18 cellular contexts compared by ENCODE assay signal in genomic region chr14:24427537-24428508, GRCh38. TPM values are rescaled to one million over a fixed set of nuclear protein-coding genes. Genes with fewer than 3 reads are reported as not detected.
DNase-seq lines count a peak whose midpoint lies in the region; ATAC-seq, FAIRE-seq and TF ChIP-seq lines count a peak whose summit lies in the region.
"Had no signal": no experiment of that assay in that cellular context is flagged by ENCODE, and none has a peak within 500 bp of the region (broad histone marks: within the 10 kb centered on the region; RNA-seq: fewer than 3 reads in every experiment).

No MANE protein-coding gene starts in this region.

- POLR2A ChIA-PET in activated CD4-positive, alpha-beta T cell treated with anti-CD3 and anti-CD28 coated beads for 36 hours (lab: Charles Lee) = interaction anchor here (0.5 to 0.6 kb wide), 2 partner anchors 228 to 816 kb away, joined by 3 read pairs; no protein-coding TSS in a partner anchor
- POLR2A ChIA-PET in activated B cell treated with CpG ODN at 0.5 μM for 24 hours (lab: Charles Lee) = interaction anchor here (0.6 to 5.6 kb wide), 2 partner anchors 61 to 294 kb away, joined by 5 to 257 read pairs; partner anchors contain the start of gene NFATC4

- no peaks in the 10 kb centered on the region for H3K9me3 ChIP-seq in small intestine (ENCODE audit: control insufficient read depth, low read depth)
- H3K9me3 ChIP-seq: neutrophil, tibial artery had no signal

- TF ChIP-seq CTCF in activated B cell treated with CpG ODN at 0.5 μM for 24 hours (IDR thresholded peaks at IDR 0.05) = no peak

- WGBS in small intestine, 3 donors = 49 to 77% (median 51%) methylated on average over 12 to 18 of the region's 18 CpGs

- H3K4me3 ChIP-seq in small intestine (ENCODE audit: low read depth in 1 of 2, low read length in 2 of 2) = peak overlapping the region in 1 of 2 donors; percentile 53
- H3K4me3 ChIP-seq: cardiac muscle cell, smooth muscle cell, tibial artery had no signal

- peaks cover 38% of the 10 kb centered on the region for H3K4me1 Mint-ChIP-seq in activated CD4-positive, alpha-beta T cell treated with anti-CD3 and anti-CD28 coated beads for 36 hours
- peaks cover 24% of the 10 kb centered on the region for H3K4me1 Mint-ChIP-seq in activated B cell treated with CpG ODN at 0.5 μM for 24 hours

- no peaks in the 10 kb centered on the region for H3K27me3 Mint-ChIP-seq in activated CD4-positive, alpha-beta T cell treated with anti-CD3 and anti-CD28 coated beads for 36 hours
- no peaks in the 10 kb centered on the region for H3K27me3 Mint-ChIP-seq in activated B cell treated with CpG ODN at 0.5 μM for 24 hours

- intact Hi-C loops in activated CD4-positive, alpha-beta T cell treated with anti-CD3 and anti-CD28 coated beads for 36 hours (cut with DNase I, micrococcal nuclease) = no loop called here
- intact Hi-C loops in activated B cell treated with CpG ODN at 0.5 μM for 24 hours (cut with micrococcal nuclease) = no loop called here

- peak overlapping the region; percentile 17 for H3K4me3 Mint-ChIP-seq in activated CD4-positive, alpha-beta T cell treated with anti-CD3 and anti-CD28 coated beads for 36 hours
- H3K4me3 Mint-ChIP-seq in activated B cell treated with CpG ODN at 0.5 μM for 24 hours = no peak overlapping the region

- no peak for DNase-seq in activated CD4-positive, alpha-beta T cell treated with anti-CD3 and anti-CD28 coated beads for 36 hours
- no peak for DNase-seq in activated CD4-positive, alpha-beta T cell treated with anti-CD3 and anti-CD28 coated beads, Interleukin-2, amount 50 U/mL, for 4 hours
- DNase-seq in activated B cell treated with CpG ODN at 0.5 μM for 24 hours (no peak), left lobe of liver (ENCODE audit: low spot score) (peak; percentile 81), small intestine (peak; percentile 63), iPS-NIHi11 (ENCODE audit: low spot score) (no peak), OCI-M1 (lab: John Stamatoyannopoulos, UW) (no peak)
- DNase-seq: glutamatergic neuron, left cardiac atrium, NCI-H526 treated with DMSO at 0.1 percent for 48 hours, tibial artery had no signal

- H3K27ac ChIP-seq in small intestine (ENCODE audit: low read depth in 1 of 2, low read length in 1 of 2) = peak overlapping the region; percentile 87 to 89
- H3K27ac ChIP-seq: cardiac muscle cell, neutrophil had no signal

- FAIRE-seq in small intestine (lab: Jason Lieb, UNC) = no peak
- FAIRE-seq: A204.1, D721Med, TTC549 had no signal

- H3K27me3 ChIP-seq in small intestine (ENCODE audit: control insufficient read depth in 2 of 2, insufficient read depth in 2 of 2, low read length in 2 of 2) = no peaks in the 10 kb centered on the region
- H3K27me3 ChIP-seq: cardiac muscle cell, neutrophil, tibial artery had no signal

- H3K36me3 Mint-ChIP-seq in activated CD4-positive, alpha-beta T cell treated with anti-CD3 and anti-CD28 coated beads for 36 hours (ENCODE audit: low read depth) = peaks cover 17% of the 10 kb centered on the region
- H3K36me3 Mint-ChIP-seq in activated B cell treated with CpG ODN at 0.5 μM for 24 hours (ENCODE audit: low read depth) = peaks cover 18% of the 10 kb centered on the region

- no peaks in the 10 kb centered on the region for H3K36me3 ChIP-seq in small intestine (ENCODE audit: control insufficient read depth in 2 of 2, insufficient read depth in 2 of 2, low read length in 2 of 2)

- no peak for ATAC-seq in activated CD4-positive, alpha-beta T cell treated with anti-CD3 and anti-CD28 coated beads for 36 hours
- no peak for ATAC-seq in activated B cell treated with CpG ODN at 0.5 μM for 24 hours (ENCODE audit: low read depth)
- ATAC-seq in left lobe of liver = peak; percentile 14
- no peak for ATAC-seq in GM19351 (IDR thresholded peaks at IDR 0.05; ENCODE audit: unreplicated experiment)
- ATAC-seq: left cardiac atrium had no signal

- no peaks in the 10 kb centered on the region for H3K9me3 Mint-ChIP-seq in activated CD4-positive, alpha-beta T cell treated with anti-CD3 and anti-CD28 coated beads for 36 hours (ENCODE audit: low read depth)
- no peaks in the 10 kb centered on the region for H3K9me3 Mint-ChIP-seq in activated B cell treated with CpG ODN at 0.5 μM for 24 hours

- H3K4me1 ChIP-seq in small intestine (ENCODE audit: control insufficient read depth in 2 of 2, insufficient read depth in 1 of 2, low read depth in 1 of 2, low read length in 1 of 2) = peaks cover 9 to 14% of the 10 kb centered on the region in 2 donors

- CTCF ChIA-PET in activated CD4-positive, alpha-beta T cell treated with anti-CD3 and anti-CD28 coated beads for 36 hours (lab: Charles Lee) = interaction anchor here (0.6 to 7.5 kb wide), 7 partner anchors 9 to 119 kb away, joined by 3 to 201 read pairs (median 5); partner anchors contain the start of genes ADCY4 and CIDEB
- CTCF ChIA-PET in activated B cell treated with CpG ODN at 0.5 μM for 24 hours (lab: Charles Lee) = interaction anchor here (0.8 to 2.3 kb wide), 3 partner anchors 9 to 94 kb away, joined by 3 to 9 read pairs (median 3); no protein-coding TSS in a partner anchor

- H3K27ac Mint-ChIP-seq in activated CD4-positive, alpha-beta T cell treated with anti-CD3 and anti-CD28 coated beads for 36 hours = no peak overlapping the region
- peak overlapping the region; percentile 50 for H3K27ac Mint-ChIP-seq in activated B cell treated with CpG ODN at 0.5 μM for 24 hours

RNA-seq across cellular contexts. Expression of gene CBLN3, which starts 1.6 kb away (rescaled TPM):
- total RNA-seq in activated CD4-positive, alpha-beta T cell treated with anti-CD3 and anti-CD28 coated beads for 36 hours = 10 to 100 TPM; 11.6 to 12.2 TPM
- total RNA-seq in activated B cell treated with CpG ODN at 0.5 μM for 24 hours (56.0 and 61.1 TPM in 2 replicates), left lobe of liver (1.4 TPM)
- polyA plus RNA-seq in small intestine = 1 to 10 TPM in 1 of 3 donors, under 1 TPM in 1, not detected in 1; 0.27 to 1.9 TPM

RNA-seq across cellular contexts. Expression of gene KHNYN, which starts 1.9 kb away (rescaled TPM):
- total RNA-seq in activated CD4-positive, alpha-beta T cell treated with anti-CD3 and anti-CD28 coated beads for 36 hours = 10 to 100 TPM; 50.6 to 58.1 TPM
- total RNA-seq in activated B cell treated with CpG ODN at 0.5 μM for 24 hours (121 and 130 TPM in 2 replicates), left lobe of liver (29.3 TPM)
- polyA plus RNA-seq in small intestine = 10 to 100 TPM; 21.3 to 41.9 (median 30.9) TPM

RNA-seq across cellular contexts. Expression of gene SDR39U1, which starts 14.8 kb away (rescaled TPM):
- 10 to 100 TPM; 40.9 to 47.8 TPM for total RNA-seq in activated CD4-positive, alpha-beta T cell treated with anti-CD3 and anti-CD28 coated beads for 36 hours
- total RNA-seq in activated B cell treated with CpG ODN at 0.5 μM for 24 hours (70.6 and 80.0 TPM in 2 replicates), left lobe of liver (32.4 TPM)
- 10 to 100 TPM; 49.7 to 52.6 (median 50.7) TPM for polyA plus RNA-seq in small intestine

RNA-seq across cellular contexts. Expression of gene NYNRIN, which starts 29.0 kb away (rescaled TPM):
- total RNA-seq in activated CD4-positive, alpha-beta T cell treated with anti-CD3 and anti-CD28 coated beads for 36 hours = under 1 TPM; 0.07 to 0.16 TPM
- total RNA-seq in activated B cell treated with CpG ODN at 0.5 μM for 24 hours = 0.02 and 0.04 TPM in 2 replicates
- 2.3 TPM for total RNA-seq in left lobe of liver
- 1 to 10 TPM in 1 of 3 donors, under 1 TPM in 2; 0.22 to 7.2 (median 0.54) TPM for polyA plus RNA-seq in small intestine

RNA-seq across cellular contexts. Expression of gene NFATC4, which starts 59.8 kb away (rescaled TPM):
- under 1 TPM; 0.11 to 0.30 TPM for total RNA-seq in activated CD4-positive, alpha-beta T cell treated with anti-CD3 and anti-CD28 coated beads for 36 hours
- total RNA-seq in activated B cell treated with CpG ODN at 0.5 μM for 24 hours (9.4 and 11.2 TPM in 2 replicates), left lobe of liver (1.4 TPM)
- 10 to 100 TPM; 11.2 to 45.1 (median 32.3) TPM for polyA plus RNA-seq in small intestine

Comparison
In these comparisons a context has a peak if more than half of its experiments do, and no peak if none do; other contexts are left out.
1. DNase-seq: peak in left lobe of liver (single experiment) and small intestine (single experiment); none in activated CD4-positive, alpha-beta T cell treated with anti-CD3 and anti-CD28 coated beads for 36 hours (single experiment), activated CD4-positive, alpha-beta T cell treated with anti-CD3 and anti-CD28 coated beads, Interleukin-2, amount 50 U/mL, for 4 hours (0 of 2), activated B cell treated with CpG ODN at 0.5 μM for 24 hours (single experiment), iPS-NIHi11 (single experiment) and OCI-M1 (single experiment).